In the genomic region with DNA sequence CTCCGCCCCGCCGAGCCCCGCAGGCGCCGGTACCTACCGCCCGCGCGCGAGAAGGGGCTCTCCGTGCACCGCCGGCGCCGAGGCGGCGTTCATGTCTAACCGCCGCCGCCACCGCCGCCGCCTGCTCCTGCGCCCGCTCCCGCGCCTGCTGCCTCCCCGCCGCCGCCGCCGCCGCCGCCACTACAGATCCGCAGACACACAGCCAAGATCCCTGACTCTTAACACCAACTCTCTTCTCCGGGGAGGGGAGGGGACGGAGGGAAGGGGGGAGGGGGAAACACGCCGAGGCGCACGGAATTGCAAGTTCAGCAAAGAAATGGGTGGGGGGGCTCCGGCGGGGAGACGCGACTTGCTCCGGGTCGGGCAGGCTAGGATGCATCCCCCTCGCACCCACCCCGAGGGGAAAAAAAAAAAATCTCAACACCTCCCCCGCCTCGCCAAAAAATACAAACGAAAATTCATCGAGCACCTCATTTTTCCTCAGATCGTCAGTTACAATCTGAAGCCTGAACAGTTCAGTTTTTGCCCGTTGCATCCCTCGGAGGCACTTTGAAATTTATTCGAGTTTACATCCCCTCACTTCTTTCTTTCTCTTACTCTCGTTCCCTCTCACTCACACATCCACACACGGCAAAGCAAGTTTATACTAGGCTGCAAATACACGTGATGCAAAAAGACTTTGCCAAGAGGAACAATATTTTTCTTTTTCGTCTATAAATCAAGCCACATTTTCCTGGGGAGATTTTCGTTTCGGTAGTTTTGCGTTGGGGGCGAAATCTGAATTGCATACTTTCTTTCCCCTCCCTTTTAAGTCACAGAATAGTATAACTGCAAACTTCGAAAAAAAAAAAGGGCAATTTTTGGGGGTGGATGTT, we compare ENCODE assay signal across 8 cellular contexts.
DNase-seq lines count a peak whose midpoint lies in the region; ATAC-seq and TF ChIP-seq lines count a peak whose summit lies in the region.

TSS of gene TCF4 (minus strand) at position 192 of the 875 bp plus-strand sequence. CDS start 1,076 bp downstream, outside the sequence.

- H3K4me3 ChIP-seq in cardiac fibroblast (replicated peaks in 1 of 2; ENCODE audit: low read depth in 2 of 2, low read length in 2 of 2) (peak within 1 kb of the TSS; percentile 68), iPS-11a (ENCODE audit: low read depth, low read length) (peak within 1 kb of the TSS; percentile 75)

- peak; percentile 31; the same call in 1 of the 2 replicates for TF ChIP-seq POLR2A in Raji (IDR thresholded peaks at IDR 0.05; ENCODE audit: insufficient read depth, low read depth, low read length)

- peak; percentile 65 for DNase-seq in EL
- peak; percentile 59 for DNase-seq in KG1 (lab: John Stamatoyannopoulos, UW)
- DNase-seq in cardiac fibroblast (ENCODE audit: low read depth in 2 of 2) = peak; percentile 66 to 72
- peak; percentile 64 for DNase-seq in putamen (ENCODE audit: low spot score)

- no peak for ATAC-seq in HG03439 (IDR thresholded peaks at IDR 0.05; ENCODE audit: unreplicated experiment)
- ATAC-seq in GM21786 (IDR thresholded peaks at IDR 0.05; ENCODE audit: unreplicated experiment) = no peak

- TF ChIP-seq CTCF in cardiac fibroblast (IDR thresholded peaks at IDR 0.05; ENCODE audit: low read depth, low read length) = no peak
